Comparison of ENCODE assay signal across 8 cellular contexts in the genomic region with DNA sequence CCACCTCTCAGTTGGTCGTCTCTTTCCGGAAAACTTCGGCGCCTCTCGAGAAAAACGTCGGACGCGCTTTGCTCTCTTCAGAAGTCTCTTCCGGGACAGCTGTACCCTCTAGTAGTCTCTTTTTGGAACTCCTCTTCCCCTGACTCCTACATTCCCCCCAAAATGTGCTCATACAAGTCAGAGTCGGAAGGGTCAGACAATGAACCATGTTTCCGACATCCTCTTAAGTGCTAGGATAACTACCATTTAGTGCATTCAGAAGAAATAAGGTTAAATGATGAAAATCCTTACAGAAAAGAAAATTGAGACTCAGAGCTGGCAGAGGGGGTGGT. TPM values are rescaled to one million over a fixed set of nuclear protein-coding genes. Genes with fewer than 3 reads are reported as not detected.
DNase-seq lines count a peak whose midpoint lies in the region; ATAC-seq and TF ChIP-seq lines count a peak whose summit lies in the region.

No MANE protein-coding gene starts in this region.

- no peaks in the 10 kb centered on the region for H3F3A ChIP-seq in Loucy (ENCODE audit: low read depth)

- H3K4me1 ChIP-seq in BLaER1 treated with 17β-estradiol and CSF1 and Interleukin-3, amounts not matched to agents 10 nM and 100 nM, result peaks cover 31 to 52% (median 42%) of the 10 kb centered on the region in 10 experiments
- H3K4me1 ChIP-seq in Loucy (ENCODE audit: insufficient read depth, low read length, poor library complexity, severe bottlenecking), result peaks cover 45% of the 10 kb centered on the region

- peaks cover 19 to 42% (median 34%) of the 10 kb centered on the region in 11 experiments; a peak in 19 of 22 replicates for H4K20me1 ChIP-seq in BLaER1 treated with 17β-estradiol and CSF1 and Interleukin-3, amounts not matched to agents 10 nM and 100 nM
- peaks cover 42% of the 10 kb centered on the region for H4K20me1 ChIP-seq in Loucy (ENCODE audit: insufficient read depth, low read length, poor library complexity, severe bottlenecking)

- peaks cover 0 to 11% (median 0%) of the 10 kb centered on the region in 11 experiments; a peak in 4 of 22 replicates for H3K9me3 ChIP-seq in BLaER1 treated with 17β-estradiol and CSF1 and Interleukin-3, amounts not matched to agents 10 nM and 100 nM (replicated peaks in 1 of 11)
- no peaks in the 10 kb centered on the region for H3K9me3 ChIP-seq in Loucy (ENCODE audit: insufficient read depth, low read depth, low read length)

- no peaks in the 10 kb centered on the region for H3K27me3 ChIP-seq in BLaER1 treated with 17β-estradiol and CSF1 and Interleukin-3, amounts not matched to agents 10 nM and 100 nM
- H3K27me3 ChIP-seq in Loucy (ENCODE audit: insufficient read depth, low read length, poor library complexity, severe bottlenecking) (no peaks in the 10 kb centered on the region), dorsolateral prefrontal cortex (no peaks in the 10 kb centered on the region)

- peaks cover 22 to 29% (median 26%) of the 10 kb centered on the region in 11 experiments for H3K36me3 ChIP-seq in BLaER1 treated with 17β-estradiol and CSF1 and Interleukin-3, amounts not matched to agents 10 nM and 100 nM
- H3K36me3 ChIP-seq in Loucy (ENCODE audit: insufficient read depth, low read length), result peaks cover 4% of the 10 kb centered on the region; the same call in 1 of the 2 replicates

- H3K9me3 Mint-ChIP-seq in nephron, result no peaks in the 10 kb centered on the region

- peak overlapping the region; percentile 77 to 98 (median 97); a peak in 21 of 22 replicates for H3K9ac ChIP-seq in BLaER1 treated with 17β-estradiol and CSF1 and Interleukin-3, amounts not matched to agents 10 nM and 100 nM
- peak overlapping the region; percentile 93 for H3K9ac ChIP-seq in Loucy (ENCODE audit: low read depth, low read length, poor library complexity, severe bottlenecking)

- peaks cover 9% of the 10 kb centered on the region for H3K4me1 Mint-ChIP-seq in nephron

- H3K9me2 ChIP-seq in Loucy (replicated peaks; ENCODE audit: low read depth, low read length), result no peaks in the 10 kb centered on the region

- peak overlapping the region; percentile 57 for H2AFZ ChIP-seq in Loucy (ENCODE audit: low read length)

- H3K27me3 Mint-ChIP-seq in nephron (ENCODE audit: low read depth), result no peaks in the 10 kb centered on the region

- H3K27ac Mint-ChIP-seq in nephron, result peak overlapping the region; percentile 68 to 96 (median 91)

- intact Hi-C loops in dorsolateral prefrontal cortex (cut with DNase I), result loop anchor here in 1 of 2 donors (2.0 to 10.0 kb wide), 2 partner anchors 127 to 595 kb away; no protein-coding TSS in a partner anchor

- peak overlapping the region; percentile 71 to 97 (median 95); a peak in 21 of 22 replicates for H3K27ac ChIP-seq in BLaER1 treated with 17β-estradiol and CSF1 and Interleukin-3, amounts not matched to agents 10 nM and 100 nM
- peak overlapping the region in 56 of 59 donors; percentile 28 to 98 (median 91) for H3K27ac ChIP-seq in dorsolateral prefrontal cortex

- peaks cover 17% of the 10 kb centered on the region for H3K36me3 Mint-ChIP-seq in nephron (ENCODE audit: low read depth)

- H3K79me2 ChIP-seq in Loucy (ENCODE audit: insufficient read depth, low read length), result peaks cover 47% of the 10 kb centered on the region

- peak overlapping the region; percentile 68 to 95 (median 89); a peak in 19 of 20 replicates for H3K4me3 ChIP-seq in BLaER1 treated with 17β-estradiol and CSF1 and Interleukin-3, amounts not matched to agents 10 nM and 100 nM
- H3K4me3 ChIP-seq in Loucy (ENCODE audit: low read length, poor library complexity, severe bottlenecking) (peak overlapping the region; percentile 94), dorsolateral prefrontal cortex (peak overlapping the region; percentile 56 to 97 (median 87))

- TF ChIP-seq CTCF in Loucy (conservative IDR thresholded peaks at IDR 0.05; ENCODE audit: low read length) (no peak), dorsolateral prefrontal cortex (IDR thresholded peaks at IDR 0.05 in 54 of 56, conservative IDR thresholded peaks at IDR 0.05 in 2 of 56; ENCODE audit: low read depth in 1 of 56, partially characterized antibody in 56 of 56) (no peak), nephron (IDR thresholded peaks at IDR 0.05; ENCODE audit: unreplicated experiment in 3 of 3) (no peak)

- ATAC-seq in GM19023 (IDR thresholded peaks at IDR 0.05; ENCODE audit: unreplicated experiment), result no peak

- peak overlapping the region; percentile 83 to 89 (median 87) for H3K4me3 Mint-ChIP-seq in nephron

- peak overlapping the region; percentile 49 to 74 (median 56); a peak in 19 of 22 replicates for H3K4me2 ChIP-seq in BLaER1 treated with 17β-estradiol and CSF1 and Interleukin-3, amounts not matched to agents 10 nM and 100 nM
- H3K4me2 ChIP-seq in Loucy (ENCODE audit: low read depth, low read length, poor library complexity, severe bottlenecking), result peak overlapping the region; percentile 68

- DNase-seq in dorsolateral prefrontal cortex, result no peak
- DNase-seq in OCI-M2 (lab: John Stamatoyannopoulos, UW; ENCODE audit: unreplicated experiment), result no peak
- no peak for DNase-seq in NAMALWA (ENCODE audit: low spot score)
- no peak for DNase-seq in retina

RNA-seq across cellular contexts. Expression of a gene that starts 0.5 kb away (rescaled TPM):
- total RNA-seq in dorsolateral prefrontal cortex, result 10 to 100 TPM in 119 of 120 experiments, 1 to 10 TPM in 1; 9.6 to 17.8 (median 13.5) TPM

RNA-seq across cellular contexts. Expression of a gene that starts 19.7 kb away (rescaled TPM):
- total RNA-seq in dorsolateral prefrontal cortex, result 10 to 100 TPM in 1 of 120 experiments, 1 to 10 TPM in 119; 1.3 to 11.2 (median 3.6) TPM

RNA-seq across cellular contexts. Expression of a gene that starts 38.5 kb away (rescaled TPM):
- 10 to 100 TPM in 119 of 120 experiments, 1 to 10 TPM in 1; 7.7 to 76.0 (median 26.1) TPM for total RNA-seq in dorsolateral prefrontal cortex
